Comparison of ENCODE assay signal across 8 cellular contexts in the genomic region with DNA sequence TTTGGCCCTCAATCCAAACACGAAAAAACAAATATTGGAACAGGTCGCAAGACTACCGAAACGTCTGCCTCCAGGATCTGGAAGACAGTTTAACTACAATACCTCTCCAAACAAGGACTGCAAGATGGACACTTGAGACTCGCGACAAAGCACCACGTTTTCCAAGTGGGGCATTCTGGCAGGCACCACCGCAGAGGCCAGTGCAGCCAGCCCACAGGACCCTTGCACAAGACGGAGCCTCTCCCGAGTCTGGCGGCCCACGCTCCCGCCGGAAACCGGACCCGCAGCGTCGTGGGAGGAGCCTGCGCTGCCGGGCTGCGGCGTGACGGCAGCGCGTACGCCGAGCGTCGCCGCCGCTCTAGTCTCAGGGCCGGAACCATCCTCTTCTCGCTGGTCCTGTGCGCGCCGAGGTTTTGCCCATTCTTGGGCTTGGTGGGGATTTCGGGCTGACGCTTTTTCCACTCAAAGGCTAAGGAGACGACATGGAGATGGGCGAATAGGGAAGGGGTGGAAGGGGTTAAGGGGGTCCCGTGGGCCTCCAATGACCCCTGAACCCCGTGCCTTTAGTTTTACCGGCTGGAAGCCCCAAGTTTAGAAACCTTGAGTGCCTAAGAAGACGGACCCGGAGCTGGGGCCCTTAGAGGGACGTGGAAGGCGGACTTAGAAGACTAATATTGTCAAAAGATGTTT. TPM values are rescaled to one million over a fixed set of nuclear protein-coding genes. Genes with fewer than 3 reads are reported as not detected.
DNase-seq lines count a peak whose midpoint lies in the region; ATAC-seq, FAIRE-seq and TF ChIP-seq lines count a peak whose summit lies in the region.

Gene ORC5 (minus strand): TSS at position 283 of the 690 bp plus-strand sequence. CDS start 109 bp downstream, at position 174.

- H3K4me1 ChIP-seq in keratinocyte (ENCODE audit: control insufficient read depth, extremely low read depth, insufficient read depth, low read length), result peaks cover 16% of the 10 kb centered on the region

- intact Hi-C loops in activated B cell treated with CpG ODN at 0.5 μM for 24 hours (cut with micrococcal nuclease), result loop anchor here (5.0 kb wide), 3 partner anchors 861 to 1324 kb away; partner anchors contain the start of genes PMPCB, PSMC2 and RINT1

- peaks cover 20% of the 10 kb centered on the region for H3K36me3 Mint-ChIP-seq in activated B cell treated with CpG ODN at 0.5 μM for 24 hours (ENCODE audit: low read depth)

- H3K4me2 ChIP-seq in keratinocyte (ENCODE audit: control insufficient read depth, extremely low read depth, insufficient read depth, low read depth, low read length), result peak within 1 kb of the TSS; percentile 97

- H3K36me3 ChIP-seq in keratinocyte (ENCODE audit: control insufficient read depth in 2 of 2, extremely low read depth in 1 of 2, insufficient read depth in 2 of 2, low read length in 2 of 2), result peaks cover 4% of the 10 kb centered on the region in 2 experiments

- peaks cover 3% of the 10 kb centered on the region for H3K9me3 Mint-ChIP-seq in activated B cell treated with CpG ODN at 0.5 μM for 24 hours

- DNase-seq in ACHN (peak; percentile 90), NCI-H2227 (lab: John Stamatoyannopoulos, UW; ENCODE audit: unreplicated experiment) (peak; percentile 93), activated B cell treated with CpG ODN at 0.5 μM for 24 hours (peak; percentile 69), caudate nucleus (lab: John Stamatoyannopoulos, UW) (peak in 56 of 61 donors; percentile 10 to 82 (median 64)), keratinocyte (ENCODE audit: low read depth, low spot score) (no peak)
- peak; percentile 51 to 70 for DNase-seq in stimulated activated CD4-positive, alpha-beta T cell treated with anti-CD3 and anti-CD28 coated beads, Interleukin-15, amount 100 ng/mL, for 1 hour (ENCODE audit: low read depth in 1 of 2, low spot score in 1 of 2)

- peak; percentile 100 for ATAC-seq in GM18867 (IDR thresholded peaks at IDR 0.05; ENCODE audit: unreplicated experiment)
- ATAC-seq in HG03097 (IDR thresholded peaks at IDR 0.05; ENCODE audit: low FRiP score, unreplicated experiment), result peak; percentile 100
- ATAC-seq in activated B cell treated with CpG ODN at 0.5 μM for 24 hours (ENCODE audit: low read depth), result peak; percentile 99

- H4K20me1 ChIP-seq in keratinocyte (ENCODE audit: control insufficient read depth, extremely low read depth, insufficient read depth, low read length), result no peaks in the 10 kb centered on the region

- TF ChIP-seq CTCF in activated B cell treated with CpG ODN at 0.5 μM for 24 hours (IDR thresholded peaks at IDR 0.05) (no peak), keratinocyte (optimal IDR thresholded peaks at IDR 0.05 in 1 of 3, IDR thresholded peaks at IDR 0.05 in 1 of 3, conservative IDR thresholded peaks at IDR 0.05 in 1 of 3; ENCODE audit: extremely low read depth in 1 of 3, insufficient read depth in 2 of 3, low read length in 3 of 3) (no peak)

- H3K4me3 ChIP-seq in keratinocyte (ENCODE audit: control insufficient read depth in 2 of 3, extremely low read depth in 1 of 3, insufficient read depth in 2 of 3, low read depth in 1 of 3, low read length in 3 of 3), result peak within 1 kb of the TSS; percentile 67 to 88 (median 86)

- no peak for FAIRE-seq in keratinocyte (lab: Jason Lieb, UNC)

- POLR2A ChIA-PET in activated B cell treated with CpG ODN at 0.5 μM for 24 hours (lab: Charles Lee), result no interaction called here

- peak within 1 kb of the TSS; percentile 90 for H3K27ac Mint-ChIP-seq in activated B cell treated with CpG ODN at 0.5 μM for 24 hours

- in situ Hi-C loops in ACHN (cut with HindIII; ENCODE audit: low pct_ligation_motif_present, low pct_unique_long_range_greater_than_20kb, low sequenced_read_pairs), result no loop called here

- no peaks in the 10 kb centered on the region for H3K9me1 ChIP-seq in keratinocyte (ENCODE audit: control insufficient read depth, extremely low read depth, insufficient read depth, low read length)

- H3K4me1 Mint-ChIP-seq in activated B cell treated with CpG ODN at 0.5 μM for 24 hours, result peaks cover 29% of the 10 kb centered on the region

- peak within 1 kb of the TSS; percentile 61 for H3K27ac ChIP-seq in caudate nucleus (ENCODE audit: low read depth, low read length)
- H3K27ac ChIP-seq in keratinocyte (ENCODE audit: control insufficient read depth, insufficient read depth, low read length), result peak within 1 kb of the TSS; percentile 78

- peak within 1 kb of the TSS; percentile 95 for H3K4me3 Mint-ChIP-seq in activated B cell treated with CpG ODN at 0.5 μM for 24 hours

- dilution Hi-C loops in keratinocyte (cut with MboI; ENCODE audit: extremely low pct_ligation_motif_present, low sequenced_read_pairs), result no loop called here

- peaks cover 41% of the 10 kb centered on the region for H3K79me2 ChIP-seq in keratinocyte (ENCODE audit: control insufficient read depth, insufficient read depth, low read length)

- H2AFZ ChIP-seq in keratinocyte (ENCODE audit: control insufficient read depth, low read length), result peak within 1 kb of the TSS; percentile 99

- no peaks in the 10 kb centered on the region for H3K27me3 ChIP-seq in keratinocyte (ENCODE audit: control insufficient read depth, extremely low read depth, insufficient read depth, low read length)

- H3K9me3 ChIP-seq in keratinocyte (ENCODE audit: control insufficient read depth, low read depth, low read length), result no peaks in the 10 kb centered on the region

- CTCF ChIA-PET in activated B cell treated with CpG ODN at 0.5 μM for 24 hours (lab: Charles Lee), result interaction anchor here (1.6 kb wide), 1 partner anchor 24 kb away, joined by 4 read pairs; no protein-coding TSS in a partner anchor

- H3K9ac ChIP-seq in keratinocyte (ENCODE audit: control insufficient read depth, extremely low read depth, insufficient read depth, low read length), result peak within 1 kb of the TSS; percentile 82

- peaks cover 14% of the 10 kb centered on the region for H3K27me3 Mint-ChIP-seq in activated B cell treated with CpG ODN at 0.5 μM for 24 hours

RNA-seq across cellular contexts. Expression of gene ORC5, which starts in this region (rescaled TPM):
- total RNA-seq in activated B cell treated with CpG ODN at 0.5 μM for 24 hours, result 22.1 and 23.0 TPM in 2 replicates
- 12.2 to 17.9 TPM (median 13.5 TPM) in 3 replicates for polyA plus RNA-seq in keratinocyte
- polyA plus RNA-seq in keratinocyte (2011; ENCODE audit: low read depth), result 14.1 TPM
- polyA plus RNA-seq in keratinocyte (2011; cell fraction: cytosol; rRNA removed), result 8.9 and 13.5 TPM in 2 replicates
- 14.6 and 22.1 TPM in 2 replicates for polyA plus RNA-seq in keratinocyte (2011; cell fraction: nucleus; rRNA removed)
- polyA plus RNA-seq in keratinocyte (2012; ENCODE audit: low replicate concordance), result 23.3 and 24.9 TPM in 2 replicates
- 9.4 to 15.1 TPM (median 12.2 TPM) in 3 replicates for polyA minus RNA-seq in keratinocyte
- polyA minus RNA-seq in keratinocyte (2011; cell fraction: cytosol; rRNA and poly(A)+ RNA removed), result 9.4 TPM
- polyA minus RNA-seq in keratinocyte (2011; cell fraction: nucleus; rRNA and poly(A)+ RNA removed), result 10.8 and 18.3 TPM in 2 replicates
